Comparison of ENCODE assay signal across 8 cellular contexts in the genomic region with DNA sequence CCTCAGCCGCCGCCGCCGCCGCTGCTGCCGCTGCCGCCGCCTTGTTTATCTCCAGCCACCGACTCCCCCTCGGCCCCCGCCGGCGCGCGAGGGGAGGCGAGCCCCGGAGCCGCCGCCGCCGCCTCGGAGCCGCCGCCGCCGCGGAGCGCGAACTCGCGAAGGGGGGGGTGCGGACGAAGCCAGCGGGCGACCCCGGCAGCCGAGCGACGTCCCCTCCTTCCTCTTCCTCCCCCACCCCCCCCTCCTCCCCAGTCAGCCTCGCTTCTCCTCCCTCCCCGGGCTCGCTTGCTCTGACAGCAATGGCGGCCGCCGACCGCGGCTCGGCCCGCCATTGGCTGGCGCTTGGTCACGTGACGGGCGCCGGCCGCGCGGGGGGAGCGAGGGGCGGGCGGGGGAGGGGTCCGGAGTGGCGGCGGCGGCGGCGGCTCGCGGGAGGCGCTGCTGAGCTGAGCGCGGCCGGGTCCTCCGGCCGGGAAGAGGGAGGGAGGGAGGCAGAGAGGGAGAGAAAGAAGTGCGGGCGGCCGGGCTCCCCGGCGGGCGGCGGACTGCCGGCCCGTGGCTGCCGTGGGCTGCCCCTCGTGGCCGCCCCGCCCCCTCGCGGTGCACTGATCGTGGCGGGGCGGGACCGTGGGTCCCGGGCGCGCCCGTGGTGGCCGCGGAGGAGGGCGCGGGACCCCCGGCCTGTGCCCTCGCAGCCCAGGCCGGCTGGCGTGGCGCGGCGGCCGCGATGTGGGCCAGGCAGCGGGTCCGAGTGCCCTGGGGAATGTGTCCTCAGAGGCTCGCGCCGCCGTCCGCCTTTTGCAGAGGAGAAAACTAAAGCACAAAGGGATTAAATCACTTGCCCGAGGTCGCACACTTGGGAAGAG. TPM values are rescaled to one million over a fixed set of nuclear protein-coding genes. Genes with fewer than 3 reads are reported as not detected.
DNase-seq lines count a peak whose midpoint lies in the region.

A gene (minus strand): TSS at position 301 of the 866 bp plus-strand sequence. CDS start 562 bp downstream, outside the sequence.

- H2BK12ac ChIP-seq in neuronal stem cell (ENCODE audit: low read length): no peak within 1 kb of the TSS

- H3K27me3 ChIP-seq in neuronal stem cell (ENCODE audit: control insufficient read depth in 3 of 3, insufficient read depth in 3 of 3, low read depth in 1 of 3, low read length in 3 of 3): no peaks in the 10 kb centered on the region
- no peaks in the 10 kb centered on the region for H3K27me3 ChIP-seq in subcutaneous abdominal adipose tissue (ENCODE audit: control insufficient read depth in 5 of 5, insufficient read depth in 4 of 5, low read length in 5 of 5)

- H3K4ac ChIP-seq in neuronal stem cell (ENCODE audit: low read length): no peak within 1 kb of the TSS

- H3K18ac ChIP-seq in neuronal stem cell (ENCODE audit: low read length): peak within 1 kb of the TSS; percentile 98

- H4K91ac ChIP-seq in neuronal stem cell (ENCODE audit: low read depth, low read length, poor library complexity): no peak within 1 kb of the TSS

- no CpG with 5 or more reads among the region's 119 CpGs for WGBS in neuronal stem cell (ENCODE audit: extremely low coverage in 2 of 2, insufficient read length in 2 of 2, insufficient replicate concordance in 1 of 2), 2 donors

- H3K4me3 ChIP-seq in neuronal stem cell (ENCODE audit: low read length in 2 of 2) (peak within 1 kb of the TSS; percentile 73 to 86), subcutaneous abdominal adipose tissue (ENCODE audit: low read depth in 1 of 5, low read length in 5 of 5) (peak within 1 kb of the TSS; percentile 91 to 95 (median 93))

- no peak within 1 kb of the TSS for H2BK15ac ChIP-seq in neuronal stem cell (ENCODE audit: low read length)

- H3K9ac ChIP-seq in neuronal stem cell (ENCODE audit: low read depth, low read length, poor library complexity) (peak within 1 kb of the TSS; percentile 97), subcutaneous abdominal adipose tissue (ENCODE audit: low read length in 5 of 5) (peak within 1 kb of the TSS; percentile 26 to 90 (median 82))

- peak within 1 kb of the TSS; percentile 6 for H2AK5ac ChIP-seq in neuronal stem cell (ENCODE audit: low read depth, low read length)

- H2BK120ac ChIP-seq in neuronal stem cell (ENCODE audit: low read depth, low read length): no peak within 1 kb of the TSS

- H3K27ac ChIP-seq in neuronal stem cell (replicated peaks; ENCODE audit: low read length): peak within 1 kb of the TSS; percentile 91
- H3K27ac ChIP-seq in subcutaneous abdominal adipose tissue (ENCODE audit: low read depth, low read length): peak within 1 kb of the TSS; percentile 95

- peak within 1 kb of the TSS; percentile 87 for H3K14ac ChIP-seq in neuronal stem cell (ENCODE audit: low read length)

- H3K23ac ChIP-seq in neuronal stem cell (ENCODE audit: low read depth, low read length, poor library complexity): peak within 1 kb of the TSS; percentile 23

- DNase-seq in ELF-1 (ENCODE audit: low read depth, low spot score) (peak; percentile 80), H4 (ENCODE audit: low spot score) (peak; percentile 72), LoVo (ENCODE audit: low spot score) (peak; percentile 93), SK-N-DZ (ENCODE audit: low spot score) (peak; percentile 85), foreskin melanocyte (peak; percentile 61), neuronal stem cell (ENCODE audit: low spot score) (peak; percentile 92)
- DNase-seq in activated naive CD4-positive, alpha-beta T cell treated with Interleukin-2 at 50 U/mL for 16 hours: peak; percentile 87

- peak within 1 kb of the TSS; percentile 79 for H3K4me2 ChIP-seq in neuronal stem cell (ENCODE audit: insufficient read depth, low read length, poor library complexity, severe bottlenecking)

- no peaks in the 10 kb centered on the region for H3K36me3 ChIP-seq in neuronal stem cell (replicated peaks in 1 of 2; ENCODE audit: control insufficient read depth in 2 of 2, insufficient read depth in 2 of 2, low read length in 2 of 2)
- H3K36me3 ChIP-seq in subcutaneous abdominal adipose tissue (ENCODE audit: control insufficient read depth in 5 of 5, insufficient read depth in 5 of 5, low read length in 5 of 5): no peaks in the 10 kb centered on the region

- no peak within 1 kb of the TSS for H4K8ac ChIP-seq in neuronal stem cell (ENCODE audit: low read depth, low read length)

- H2BK5ac ChIP-seq in neuronal stem cell (ENCODE audit: low read length): peak within 1 kb of the TSS; percentile 85

- peak within 1 kb of the TSS; percentile 91 for H2AFZ ChIP-seq in neuronal stem cell (ENCODE audit: low read length)

- H3K9me3 ChIP-seq in neuronal stem cell (replicated peaks in 1 of 2; ENCODE audit: control insufficient read depth in 2 of 2, insufficient read depth in 1 of 2, low read depth in 1 of 2, low read length in 2 of 2) (no peaks in the 10 kb centered on the region), subcutaneous abdominal adipose tissue (ENCODE audit: control insufficient read depth in 5 of 5, low read length in 5 of 5) (no peaks in the 10 kb centered on the region)

- H3K4me1 ChIP-seq in neuronal stem cell (ENCODE audit: control insufficient read depth in 2 of 2, insufficient read depth in 1 of 2, low read depth in 1 of 2, low read length in 2 of 2): peaks cover 8 to 10% of the 10 kb centered on the region in 2 donors
- peaks cover 4 to 42% (median 36%) of the 10 kb centered on the region in 5 donors for H3K4me1 ChIP-seq in subcutaneous abdominal adipose tissue (ENCODE audit: control insufficient read depth in 5 of 5, insufficient read depth in 5 of 5, low read length in 5 of 5)

- no peaks in the 10 kb centered on the region for H3K79me1 ChIP-seq in neuronal stem cell (ENCODE audit: low read depth, low read length)

RNA-seq across cellular contexts. Expression of the gene that starts here (rescaled TPM):
- 19.7 and 21.7 TPM in 2 replicates for total RNA-seq in H4 (2014; rRNA removed; shearing (Covaris generic))
- 15.1 and 23.1 TPM in 2 replicates for polyA plus RNA-seq in SK-N-DZ (2014; cell fraction: cytosol; rRNA removed)
- 12.0 and 24.7 TPM in 2 replicates for polyA plus RNA-seq in SK-N-DZ (2014; cell fraction: nucleus; rRNA removed)
- polyA plus RNA-seq in neuronal stem cell (2013, experiment 1 of 2): 32.5 TPM
- polyA plus RNA-seq in neuronal stem cell (2013, experiment 2 of 2): 31.8 TPM

Comparison
In these comparisons a context has a peak if more than half of its experiments do, and no peak if none do; other contexts are left out.
1. Peak in every context shown above with its lines: DNase-seq, H3K4me3 ChIP-seq and H3K27ac ChIP-seq.